8 cellular contexts compared by ENCODE assay signal in the genomic region with DNA sequence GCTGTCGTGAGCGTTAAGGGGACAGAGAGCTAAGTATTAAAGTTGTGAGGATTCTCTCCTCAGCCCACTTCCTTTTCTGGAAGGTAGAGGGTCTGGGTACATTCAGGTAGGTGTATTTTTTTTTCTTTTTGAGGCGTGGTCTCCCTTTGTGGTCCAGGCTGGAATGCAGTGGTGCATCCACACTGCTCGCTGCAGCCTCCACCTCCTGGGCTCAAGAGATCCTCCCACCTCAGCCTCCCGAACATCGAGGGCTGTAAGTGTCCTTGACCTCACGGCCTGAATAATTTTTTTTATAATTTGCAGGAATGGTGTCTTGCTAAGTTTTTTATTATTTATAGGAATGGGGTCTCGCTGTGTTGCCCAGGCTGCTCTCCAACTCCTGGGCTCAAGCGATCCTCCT. TPM values are rescaled to one million over a fixed set of nuclear protein-coding genes. Genes with fewer than 3 reads are reported as not detected.
DNase-seq lines count a peak whose midpoint lies in the region; ATAC-seq and TF ChIP-seq lines count a peak whose summit lies in the region.

No MANE protein-coding gene starts in this region.

- peaks cover 7% of the 10 kb centered on the region for H3K27me3 Mint-ChIP-seq in dendritic cell treated with granulocyte-macrophage colony-stimulating factor and Interleukin-4, amounts not matched to agents 40 ng/mL and 50 ng/mL, for 4 days

- no peaks in the 10 kb centered on the region for H3K79me2 ChIP-seq in neural cell (replicated peaks; ENCODE audit: insufficient read depth, low read length)

- DNase-seq in LNCaP clone FGC (ENCODE audit: low read depth) (no peak), G401 (ENCODE audit: low spot score) (no peak), AG20443 (ENCODE audit: low spot score) (no peak), erythroblast (lab: John Stamatoyannopoulos, UW) (no peak)

- H3K9me2 ChIP-seq in neural cell (ENCODE audit: insufficient read depth, low read length) = no peaks in the 10 kb centered on the region

- in situ Hi-C loops in G401 (cut with HindIII; ENCODE audit: low sequenced_read_pairs) = no loop called here

- peaks cover 46% of the 10 kb centered on the region for H4K20me1 ChIP-seq in BLaER1
- no peaks in the 10 kb centered on the region for H4K20me1 ChIP-seq in neural cell (ENCODE audit: insufficient read depth)

- H3K27me3 ChIP-seq in BLaER1 (no peaks in the 10 kb centered on the region), neural cell (ENCODE audit: insufficient read depth, low read depth, low read length) (no peaks in the 10 kb centered on the region)

- peak overlapping the region; percentile 97 for H3K9ac ChIP-seq in BLaER1
- peak overlapping the region; percentile 39 for H3K9ac ChIP-seq in neural cell (ENCODE audit: low read length)

- no peaks in the 10 kb centered on the region for H3K9me3 Mint-ChIP-seq in dendritic cell treated with granulocyte-macrophage colony-stimulating factor and Interleukin-4, amounts not matched to agents 40 ng/mL and 50 ng/mL, for 4 days

- peak overlapping the region; percentile 98 for H3K4me3 Mint-ChIP-seq in dendritic cell treated with granulocyte-macrophage colony-stimulating factor and Interleukin-4, amounts not matched to agents 40 ng/mL and 50 ng/mL, for 4 days

- H3K4me3 ChIP-seq in BLaER1 (peak overlapping the region; percentile 93), LNCaP clone FGC (ENCODE audit: low read depth, low read length) (peak overlapping the region; percentile 95), neural cell (ENCODE audit: low read length) (peak overlapping the region; percentile 86)

- no peak for ATAC-seq in GM18907 (IDR thresholded peaks at IDR 0.05; ENCODE audit: unreplicated experiment)

- peaks cover 40% of the 10 kb centered on the region for H3K4me1 ChIP-seq in BLaER1

- no peak for TF ChIP-seq EP300 in neural cell (conservative IDR thresholded peaks at IDR 0.05; ENCODE audit: poor library complexity, severe bottlenecking)

- no peak overlapping the region for H2AFZ ChIP-seq in neural cell (ENCODE audit: low read depth, low read length)

- H3K36me3 ChIP-seq in BLaER1 = peaks cover 51% of the 10 kb centered on the region
- H3K36me3 ChIP-seq in neural cell (ENCODE audit: insufficient read depth, low read length) = no peaks in the 10 kb centered on the region

- H3K36me3 Mint-ChIP-seq in dendritic cell treated with granulocyte-macrophage colony-stimulating factor and Interleukin-4, amounts not matched to agents 40 ng/mL and 50 ng/mL, for 4 days (ENCODE audit: low read depth) = peaks cover 45% of the 10 kb centered on the region

- TF ChIP-seq POLR2A in erythroblast (IDR thresholded peaks at IDR 0.05; ENCODE audit: low read length) = no peak

- H3F3A ChIP-seq in neural cell (ENCODE audit: insufficient read depth, low read length, poor library complexity, severe bottlenecking) = no peaks in the 10 kb centered on the region

- H3K27ac ChIP-seq in BLaER1 = peak overlapping the region; percentile 96
- no peak overlapping the region for H3K27ac ChIP-seq in neural cell (ENCODE audit: low read length)

- peaks cover 18% of the 10 kb centered on the region for H3K4me1 Mint-ChIP-seq in dendritic cell treated with granulocyte-macrophage colony-stimulating factor and Interleukin-4, amounts not matched to agents 40 ng/mL and 50 ng/mL, for 4 days (ENCODE audit: low read depth)

- H3K27ac Mint-ChIP-seq in dendritic cell treated with granulocyte-macrophage colony-stimulating factor and Interleukin-4, amounts not matched to agents 40 ng/mL and 50 ng/mL, for 4 days = peak overlapping the region; percentile 94

- no peaks in the 10 kb centered on the region; the same call in none of the 2 replicates for H3K9me3 ChIP-seq in BLaER1
- H3K9me3 ChIP-seq in neural cell (ENCODE audit: low read length) = no peaks in the 10 kb centered on the region

- TF ChIP-seq CTCF in LNCaP clone FGC (IDR thresholded peaks at IDR 0.05; ENCODE audit: control insufficient read depth, extremely low read depth, insufficient read depth) = no peak
- TF ChIP-seq CTCF in neural cell (IDR thresholded peaks at IDR 0.05; ENCODE audit: poor library complexity, severe bottlenecking) = no peak

- intact Hi-C loops in dendritic cell treated with granulocyte-macrophage colony-stimulating factor and Interleukin-4, amounts not matched to agents 40 ng/mL and 50 ng/mL, for 4 days (cut with micrococcal nuclease) = no loop called here

- no peak for TF ChIP-seq RAD21 in neural cell (conservative IDR thresholded peaks at IDR 0.05)

- H3K4me2 ChIP-seq in BLaER1 = peak overlapping the region; percentile 96
- H3K4me2 ChIP-seq in neural cell (ENCODE audit: low read length) = peak overlapping the region; percentile 65

TF ChIP-seq in neural cell, 6 proteins besides CTCF, POLR2A, EP300 and RAD21:
- TF ChIP-seq POLR2AphosphoS5 (IDR thresholded peaks at IDR 0.05) (no peak), SMC3 (conservative IDR thresholded peaks at IDR 0.05; ENCODE audit: poor library complexity) (no peak), TAF1 (IDR thresholded peaks at IDR 0.05; ENCODE audit: low read depth) (no peak), MXI1 (conservative IDR thresholded peaks at IDR 0.05; ENCODE audit: poor library complexity, severe bottlenecking) (no peak), EZH2 (IDR thresholded peaks at IDR 0.05; ENCODE audit: borderline replicate concordance, insufficient read depth, low read length, poor library complexity, severe bottlenecking) (no peak), REST (IDR thresholded peaks at IDR 0.05; ENCODE audit: borderline replicate concordance) (no peak)

RNA-seq across cellular contexts. Expression of gene PUS1, which starts 1.4 kb away (rescaled TPM):
- polyA plus RNA-seq in neural cell = 14.3 and 20.0 TPM in 2 replicates
- polyA minus RNA-seq in neural cell = 7.3 and 8.0 TPM in 2 replicates
- total RNA-seq in G401 (2014; rRNA removed; shearing (Covaris generic)) = 44.6 and 61.3 TPM in 2 replicates

RNA-seq across cellular contexts. Expression of gene EP400, which starts 19.2 kb away (rescaled TPM):
- polyA plus RNA-seq in neural cell = 19.4 and 21.0 TPM in 2 replicates
- 22.6 and 30.7 TPM in 2 replicates for polyA minus RNA-seq in neural cell
- total RNA-seq in G401 (2014; rRNA removed; shearing (Covaris generic)) = 5.2 and 5.5 TPM in 2 replicates

RNA-seq across cellular contexts. Expression of gene ULK1, which starts 36.1 kb away (rescaled TPM):
- polyA plus RNA-seq in neural cell = 19.0 and 27.9 TPM in 2 replicates
- polyA minus RNA-seq in neural cell = 19.3 and 20.7 TPM in 2 replicates
- total RNA-seq in G401 (2014; rRNA removed; shearing (Covaris generic)) = 2.3 and 11.1 TPM in 2 replicates
